Comparison of ENCODE assay signal across 23 cellular contexts in the genomic region with DNA sequence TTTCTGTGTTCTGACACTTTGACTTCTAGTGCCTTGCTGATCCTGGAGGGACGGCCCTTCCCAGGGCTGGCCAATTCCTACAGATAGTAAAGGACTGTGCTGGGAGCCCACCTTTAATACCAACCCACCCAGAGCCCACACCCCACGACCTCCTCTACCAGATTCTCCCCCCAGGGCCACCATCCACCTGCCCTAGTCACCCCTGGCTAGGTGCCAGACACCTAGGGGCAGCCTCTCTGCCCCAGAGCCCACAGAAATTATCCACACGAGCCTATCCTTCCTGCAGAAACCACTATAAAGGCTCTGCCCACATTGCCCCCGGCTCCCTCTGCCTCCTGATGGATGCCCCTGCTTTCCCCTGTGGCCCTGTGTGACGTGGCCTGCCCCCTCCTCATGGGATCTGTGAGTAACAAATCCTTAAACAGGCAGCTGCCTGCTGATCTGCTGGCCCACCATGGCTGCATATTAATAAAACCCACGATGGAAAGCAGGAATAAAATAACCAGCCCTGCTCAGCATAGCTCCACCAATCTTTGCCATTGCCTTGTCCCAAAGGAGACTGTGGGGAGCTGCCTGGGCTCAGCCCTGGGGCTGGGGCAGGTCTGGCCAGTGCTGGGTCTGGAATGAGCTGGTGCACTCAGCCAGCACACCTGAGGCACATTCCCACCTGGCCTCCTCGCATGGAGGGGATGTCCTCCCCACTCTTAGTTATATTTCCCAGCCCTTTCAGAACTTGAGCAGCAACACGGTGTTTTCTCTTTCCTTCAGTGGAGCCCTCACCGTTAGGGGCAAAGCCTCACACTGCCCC.
"Had no signal": no experiment of that assay in that cellular context is flagged by ENCODE, and none has a peak within 500 bp of the region (broad histone marks: within the 10 kb centered on the region; RNA-seq: fewer than 3 reads in every experiment).

No MANE protein-coding gene starts in this region.

- H3K27ac ChIP-seq: body of pancreas, colonic mucosa, right atrium auricular region, SK-N-MC had no signal

- H3K4me1 Mint-ChIP-seq: activated CD4-positive, alpha-beta T cell treated with anti-CD3 and anti-CD28 coated beads, Interleukin-2, amount 10 ng/mL, durations not matched to agents 7 days and 5 days; T-cell had no signal

- H3K9me3 ChIP-seq: body of pancreas, colonic mucosa, right atrium auricular region had no signal

- H3K4me3 Mint-ChIP-seq: activated CD4-positive, alpha-beta T cell treated with anti-CD3 and anti-CD28 coated beads, Interleukin-2, amount 10 ng/mL, durations not matched to agents 7 days and 5 days; activated CD8-positive, alpha-beta T cell treated with anti-CD3 and anti-CD28 coated beads, Interleukin-2, amount 10 ng/mL, durations not matched to agents 7 days and 5 days; activated naive CD8-positive, alpha-beta T cell; activated T-cell treated with anti-CD3 and anti-CD28 coated beads, Interleukin-2, amount 50 U/mL, for 4 hours; nephron; stimulated activated naive CD8-positive, alpha-beta T cell treated with anti-CD3 and anti-CD28 coated beads, Interleukin-15, Interleukin-2, amounts not matched to agents 100 ng/mL and 50 ng/mL, for 24 hours; T-cell; type B pancreatic cell had no signal

- H3K36me3 Mint-ChIP-seq: activated naive CD8-positive, alpha-beta T cell; T-cell; type B pancreatic cell had no signal

- H3K4me1 ChIP-seq: body of pancreas, colonic mucosa had no signal

- H3K27ac Mint-ChIP-seq: activated CD4-positive, alpha-beta T cell treated with anti-CD3 and anti-CD28 coated beads, Interleukin-2, amount 10 ng/mL, durations not matched to agents 7 days and 5 days; activated CD8-positive, alpha-beta T cell treated with anti-CD3 and anti-CD28 coated beads, Interleukin-2, amount 10 ng/mL, durations not matched to agents 7 days and 5 days; activated naive CD8-positive, alpha-beta T cell; nephron; progenitor cell of endocrine pancreas; stimulated activated naive CD8-positive, alpha-beta T cell treated with anti-CD3 and anti-CD28 coated beads, Interleukin-15, Interleukin-2, amounts not matched to agents 100 ng/mL and 50 ng/mL, for 24 hours; T-cell; type B pancreatic cell had no signal

- H3K4me3 ChIP-seq: body of pancreas, colonic mucosa, right atrium auricular region, SK-N-MC had no signal

- H3K27me3 Mint-ChIP-seq: activated CD4-positive, alpha-beta T cell treated with anti-CD3 and anti-CD28 coated beads, Interleukin-2, amount 10 ng/mL, durations not matched to agents 7 days and 5 days; stimulated activated naive CD8-positive, alpha-beta T cell treated with anti-CD3 and anti-CD28 coated beads, Interleukin-15, Interleukin-2, amounts not matched to agents 100 ng/mL and 50 ng/mL, for 24 hours had no signal

- H3K36me3 ChIP-seq: colonic mucosa, right atrium auricular region had no signal

- H3K9me3 Mint-ChIP-seq: activated CD4-positive, alpha-beta T cell treated with anti-CD3 and anti-CD28 coated beads, Interleukin-2, amount 10 ng/mL, durations not matched to agents 7 days and 5 days; activated T-cell treated with anti-CD3 and anti-CD28 coated beads, Interleukin-2, amount 50 U/mL, for 4 hours; nephron; stimulated activated naive CD8-positive, alpha-beta T cell treated with anti-CD3 and anti-CD28 coated beads, Interleukin-15, Interleukin-2, amounts not matched to agents 100 ng/mL and 50 ng/mL, for 24 hours; T-cell; type B pancreatic cell had no signal

- DNase-seq: activated CD4-positive, alpha-beta T cell treated with anti-CD3 and anti-CD28 coated beads, Interleukin-2, amount 10 ng/mL, durations not matched to agents 7 days and 5 days; activated CD4-positive, CD25-positive, alpha-beta regulatory T cell; activated CD8-positive, alpha-beta T cell treated with anti-CD3 and anti-CD28 coated beads, Interleukin-2, amount 10 ng/mL, durations not matched to agents 7 days and 5 days; activated effector memory CD4-positive, alpha-beta T cell treated with anti-CD3 and anti-CD28 coated beads, Interleukin-2, amount 50 U/mL, for 16 hours; activated T-cell treated with anti-CD3 and anti-CD28 coated beads, Interleukin-2, amount 50 U/mL, for 4 hours; central memory CD4-positive, alpha-beta T cell; colonic mucosa; erythroblast; foreskin melanocyte; glutamatergic neuron; hippocampal formation; islet precursor cell; midbrain; T-cell; T-helper 9 cell had no signal

- ATAC-seq: activated CD8-positive, alpha-beta T cell treated with anti-CD3 and anti-CD28 coated beads, Interleukin-2, amount 10 ng/mL, durations not matched to agents 7 days and 5 days; activated T-cell treated with anti-CD3 and anti-CD28 coated beads, Interleukin-2, amount 50 U/mL, for 4 hours; T-cell had no signal

- H3K27me3 ChIP-seq: body of pancreas, colonic mucosa, right atrium auricular region had no signal
